3 cellular contexts compared by ENCODE assay signal in the genomic region with DNA sequence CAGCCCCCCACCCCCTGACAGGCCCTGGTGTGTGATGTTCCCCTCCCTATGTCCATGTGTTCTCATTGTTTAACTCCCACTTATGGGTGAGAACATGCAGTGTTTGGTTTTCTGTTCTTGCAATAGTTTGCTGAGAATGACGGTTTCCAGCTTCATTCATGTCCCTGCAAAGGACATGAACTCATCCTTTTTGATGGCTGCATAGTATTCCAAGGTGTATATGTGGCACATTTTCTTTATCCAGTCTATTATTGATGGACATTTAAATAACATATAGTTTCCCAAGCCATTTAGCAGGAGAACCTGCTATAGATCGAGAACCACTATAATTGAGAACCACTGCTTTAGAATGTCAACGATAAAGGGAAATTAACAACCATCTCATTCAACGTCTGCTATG.
A peak's percentile ranks its signal among the peaks of the same experiment; 100 is the strongest.
DNase-seq lines count a peak whose midpoint lies in the region; ATAC-seq, FAIRE-seq and TF ChIP-seq lines count a peak whose summit lies in the region.
"Not testable (repeated sequence)": the region's sequence is repeated elsewhere in the genome, so short reads cannot be mapped to it uniquely, and the experiment has no call there.

No MANE protein-coding gene starts in this region.

- H3K9ac ChIP-seq in K562 (ENCODE audit: insufficient read depth in 1 of 2, low read depth in 2 of 2, low read length in 2 of 2), result not testable (repeated sequence)

- not testable (repeated sequence) for H3K27me3 ChIP-seq in K562 (ENCODE audit: control insufficient read depth in 2 of 2, insufficient read depth in 2 of 2, low read length in 2 of 2); foreskin keratinocyte

- H3K4me3 ChIP-seq in HEK293 (ENCODE audit: low read depth, low read length); K562: not testable (repeated sequence)

- not testable (repeated sequence) for TF ChIP-seq CTCF in HEK293 (tag by site-specific recombination; IDR thresholded peaks at IDR 0.05); K562 (IDR thresholded peaks at IDR 0.05 in 2 of 3, conservative IDR thresholded peaks at IDR 0.05 in 1 of 3; ENCODE audit: insufficient read depth in 2 of 3, low read depth in 1 of 3, low read length in 3 of 3); foreskin keratinocyte (conservative IDR thresholded peaks at IDR 0.05)

- H4K20me1 ChIP-seq in K562 (replicated peaks; ENCODE audit: control insufficient read depth, insufficient read depth, low read length), result not testable (repeated sequence)

- H2AFZ ChIP-seq in K562 (ENCODE audit: low read depth, low read length), result not testable (repeated sequence)

- not testable (repeated sequence) for FAIRE-seq in K562 (lab: Jason Lieb, UNC)

- H3K36me3 ChIP-seq in HEK293 (ENCODE audit: control insufficient read depth in 2 of 2, insufficient read depth in 1 of 2, low read length in 2 of 2); K562 (ENCODE audit: control insufficient read depth, insufficient read depth, low read length): not testable (repeated sequence)

- 3% methylated on average over 4 of the region's 4 CpGs for WGBS in K562 (ENCODE audit: insufficient coverage, low coverage, missing lambda C conversion rate)

- in situ Hi-C loops in K562 (cut with MboI), result not testable (repeated sequence)

- not testable (repeated sequence) for TF ChIP-seq POLR2A in K562 (conservative IDR thresholded peaks at IDR 0.05)

- not testable (repeated sequence) for DNase-seq in K562 (ENCODE audit: extremely low read depth in 1 of 4, low spot score in 3 of 4); foreskin keratinocyte

- TF ChIP-seq EP300 in K562 (IDR thresholded peaks at IDR 0.05; ENCODE audit: low read length), result not testable (repeated sequence)

- H3K4me2 ChIP-seq in K562 (ENCODE audit: insufficient read depth, low read length), result not testable (repeated sequence)

- POLR2A ChIA-PET in HEK293 (lab: Yijun Ruan, JAX); K562 (lab: Yijun Ruan, JAX): not testable (repeated sequence)

- BruUV-seq in K562 (replicated peaks; lab: Mats Ljungman, UMichigan), result not testable (repeated sequence)

- not testable (repeated sequence) for H3K4me1 ChIP-seq in HEK293 (ENCODE audit: control insufficient read depth, insufficient read depth, low read length); K562 (replicated peaks in 1 of 2; ENCODE audit: control insufficient read depth in 2 of 2, insufficient read depth in 2 of 2, low read length in 2 of 2); foreskin keratinocyte

- CTCF ChIA-PET in HEK293 (lab: Yijun Ruan, JAX); K562 (lab: Yijun Ruan, JAX; ENCODE audit: low intra/inter-chr PET ratio): not testable (repeated sequence)

- not testable (repeated sequence) for H3K79me2 ChIP-seq in K562 (ENCODE audit: control insufficient read depth, insufficient read depth, low read length)

- not testable (repeated sequence) for H3K9me1 ChIP-seq in K562 (ENCODE audit: control insufficient read depth, insufficient read depth, low read length)

- TF ChIP-seq RAD21 in K562 (CRISPR knock-in tag; conservative IDR thresholded peaks at IDR 0.05 in 1 of 2, IDR thresholded peaks at IDR 0.05 in 1 of 2), result not testable (repeated sequence)

- intact Hi-C loops in K562 (cut with micrococcal nuclease), result not testable (repeated sequence)

- not testable (repeated sequence) for H3K27ac ChIP-seq in HEK293 (ENCODE audit: extremely low read depth, low read depth, low read length); K562 (ENCODE audit: extremely low read depth, low read depth, low read length); foreskin keratinocyte

- not testable (repeated sequence) for ATAC-seq in K562
- ATAC-seq in foreskin keratinocyte, result peak; percentile 27

- H3K9me3 ChIP-seq in HEK293 (ENCODE audit: control insufficient read depth, insufficient read depth, low read depth, low read length); K562 (replicated peaks; ENCODE audit: control insufficient read depth, insufficient read depth, low read depth, low read length): not testable (repeated sequence)

TF ChIP-seq in HEK293, 187 proteins besides CTCF, POLR2A, EP300 and RAD21:
- peak; percentile 93 for TF ChIP-seq ZNF146 (tag by site-specific recombination; IDR thresholded peaks at IDR 0.05)

TF ChIP-seq in K562, 482 proteins besides CTCF, POLR2A, EP300 and RAD21:
- TF ChIP-seq ZNF146 (CRISPR knock-in tag; IDR thresholded peaks at IDR 0.05; ENCODE audit: unreplicated experiment), result peak; percentile 60
